In the genomic region with DNA sequence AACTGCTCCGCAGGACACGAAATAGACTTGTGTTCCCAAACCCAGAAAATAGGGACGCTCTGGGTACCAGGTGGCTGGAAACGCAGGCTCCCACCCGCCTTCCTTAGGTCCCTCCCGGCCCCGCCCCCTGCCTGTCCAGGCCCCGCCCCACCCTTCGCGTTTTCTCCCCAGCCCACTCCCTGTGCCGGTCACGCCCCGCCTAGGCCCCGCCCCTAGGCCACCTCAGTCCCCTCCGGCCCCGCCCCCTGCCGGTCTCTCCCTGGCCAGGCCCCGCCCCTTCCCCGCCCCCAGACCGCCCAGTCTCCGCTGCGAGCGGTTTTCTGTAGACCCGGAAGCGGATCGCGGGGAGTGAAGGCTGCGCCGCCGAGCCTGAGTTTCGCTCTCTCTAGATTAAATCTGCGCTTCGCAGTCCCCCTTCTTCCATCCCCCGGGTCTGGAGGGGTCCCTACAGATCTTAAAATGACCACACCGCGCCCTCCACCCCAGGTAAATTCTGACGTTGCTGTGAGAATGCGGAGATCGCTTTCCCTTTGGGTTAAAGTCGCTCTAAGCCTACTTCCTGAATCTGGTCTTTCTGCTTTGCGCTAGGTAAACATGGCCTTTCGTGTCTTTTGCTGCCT, we compare ENCODE assay signal across 8 cellular contexts. TPM values are rescaled to one million over a fixed set of nuclear protein-coding genes. Genes with fewer than 3 reads are reported as not detected.
DNase-seq lines count a peak whose midpoint lies in the region; ATAC-seq, FAIRE-seq and TF ChIP-seq lines count a peak whose summit lies in the region.

No MANE protein-coding gene starts in this region.

- TF ChIP-seq CTCF in AG09309 (IDR thresholded peaks at IDR 0.05; ENCODE audit: control insufficient read depth, insufficient read depth, low read depth, low read length, missing control alignments) (no peak), H1 (IDR thresholded peaks at IDR 0.05; ENCODE audit: control extremely low read depth in 1 of 3, insufficient read depth in 1 of 3, low read depth in 1 of 3, low read length in 3 of 3) (no peak)

- FAIRE-seq in H1 (lab: Jason Lieb, UNC): no peak

- 1% methylated on average over 20 of the region's 42 CpGs; no CpG with 5 or more reads in 1 of the 2 experiments for WGBS in H1 (ENCODE audit: extremely low coverage in 1 of 2, insufficient coverage in 1 of 2, insufficient read length in 1 of 2, insufficient replicate concordance in 2 of 2, low coverage in 1 of 2, low lambda C conversion rate in 2 of 2, missing lambda C conversion rate in 1 of 2), 2 experiments

- H2BK12ac ChIP-seq in H1 (ENCODE audit: low read depth, low read length): no peak overlapping the region

- no peak overlapping the region for H3K14ac ChIP-seq in H1 (ENCODE audit: insufficient read length)

- no peak overlapping the region for H2AK5ac ChIP-seq in H1 (ENCODE audit: low read depth, low read length)

- TF ChIP-seq RAD21 in H1 (IDR thresholded peaks at IDR 0.05 in 1 of 2, conservative IDR thresholded peaks at IDR 0.05 in 1 of 2; ENCODE audit: low read depth in 2 of 2, low read length in 2 of 2): no peak

- peaks cover 0 to 4% (median 2%) of the 10 kb centered on the region in 4 experiments; a peak in 2 of 7 replicates for H3K4me1 ChIP-seq in H1 (replicated peaks in 1 of 4; ENCODE audit: control insufficient read depth in 3 of 4, insufficient read depth in 4 of 4, low read length in 3 of 4)

- H3K27ac ChIP-seq in H1 (ENCODE audit: low read depth, low read length): no peak overlapping the region

- no peak overlapping the region for H2BK20ac ChIP-seq in H1 (ENCODE audit: low read length)

- ATAC-seq in GM21737 (IDR thresholded peaks at IDR 0.05; ENCODE audit: unreplicated experiment) (peak; percentile 55), GM18519 (IDR thresholded peaks at IDR 0.05; ENCODE audit: low FRiP score, unreplicated experiment) (no peak)

- H2BK120ac ChIP-seq in H1 (replicated peaks; ENCODE audit: low read depth, low read length): no peak overlapping the region

- peak overlapping the region; percentile 76 to 77 for H3K4me2 ChIP-seq in H1 (ENCODE audit: insufficient read depth in 1 of 2, low read depth in 2 of 2, low read length in 2 of 2)

- DNase-seq in AG09309 (ENCODE audit: low read depth) (peak; percentile 54), NCI-H226 (peak; percentile 70), H1 (ENCODE audit: low read depth in 1 of 2, low spot score in 2 of 2) (peak; percentile 84 to 98), medulla oblongata (ENCODE audit: extremely low spot score) (peak; percentile 96)
- DNase-seq in activated CD8-positive, alpha-beta memory T cell treated with anti-CD3 and anti-CD28 coated beads for 48 hours (ENCODE audit: low read depth in 2 of 3, low spot score in 2 of 3): peak; percentile 71 to 95 (median 79)
- DNase-seq in stimulated activated CD4-positive, alpha-beta T cell treated with anti-CD3 and anti-CD28 coated beads, Interleukin-4, amount 100 ng/mL, for 48 hours (ENCODE audit: low read depth in 2 of 2): peak; percentile 96 to 99

- peaks cover 0 to 2% (median 2%) of the 10 kb centered on the region in 4 experiments; a peak in 3 of 7 replicates for H3K27me3 ChIP-seq in H1 (replicated peaks in 1 of 4; ENCODE audit: control insufficient read depth in 3 of 4, extremely low read depth in 1 of 4, insufficient read depth in 3 of 4, low read length in 3 of 4)

- TF ChIP-seq POLR2A in H1 (IDR thresholded peaks at IDR 0.05; ENCODE audit: control extremely low read depth in 1 of 2, low read depth in 2 of 2, low read length in 2 of 2): peak in 1 of 2 experiments; percentile 52; a peak in 1 of 3 replicates

- POLR2A ChIA-PET in H1 (lab: Charles Lee; ENCODE audit: partially characterized antibody): no interaction called here

- peak overlapping the region; percentile 40 for H4K91ac ChIP-seq in H1 (replicated peaks; ENCODE audit: insufficient read length, low read length)

- peak overlapping the region; percentile 94; the same call in 1 of the 2 replicates for H4K8ac ChIP-seq in H1 (ENCODE audit: extremely low read depth, insufficient read depth, low read length)

- peaks cover 3 to 7% of the 10 kb centered on the region in 2 experiments; a peak in 3 of 4 replicates for H3K9me3 ChIP-seq in H1 (ENCODE audit: insufficient read depth in 2 of 2, low read depth in 1 of 2, low read length in 1 of 2)

- peak overlapping the region in 3 of 4 experiments; percentile 72 to 88 (median 76); a peak in 6 of 7 replicates for H3K9ac ChIP-seq in H1 (replicated peaks in 1 of 4; ENCODE audit: extremely low read depth in 1 of 4, low read depth in 3 of 4, low read length in 3 of 4)

- H2BK5ac ChIP-seq in H1 (ENCODE audit: low read depth, low read length): no peak overlapping the region

- peak overlapping the region; percentile 61; the same call in 1 of the 2 replicates for H2AFZ ChIP-seq in H1 (ENCODE audit: low read length)

- H3K79me2 ChIP-seq in H1 (ENCODE audit: control insufficient read depth in 1 of 2, insufficient read depth in 2 of 2, low read length in 2 of 2): no peaks in the 10 kb centered on the region

- H2BK15ac ChIP-seq in H1 (ENCODE audit: low read length): no peak overlapping the region

- H4K5ac ChIP-seq in H1 (ENCODE audit: insufficient read length, low read depth, low read length): no peak overlapping the region

- no peak overlapping the region for H3K23ac ChIP-seq in H1 (ENCODE audit: insufficient read length)

- H3K23me2 ChIP-seq in H1 (ENCODE audit: low read depth, low read length): peaks cover 6% of the 10 kb centered on the region; the same call in 1 of the 2 replicates

- peak overlapping the region; percentile 34 for H3K56ac ChIP-seq in H1 (replicated peaks; ENCODE audit: insufficient read length, low read depth, low read length)

- H3K4ac ChIP-seq in H1 (replicated peaks; ENCODE audit: insufficient read length, low read depth, low read length): no peak overlapping the region

- peaks cover 0 to 2% of the 10 kb centered on the region in 2 experiments for H4K20me1 ChIP-seq in H1 (replicated peaks in 1 of 2; ENCODE audit: control insufficient read depth in 1 of 2, insufficient read depth in 2 of 2, low read length in 2 of 2)

- TF ChIP-seq EP300 in H1 (IDR thresholded peaks at IDR 0.05; ENCODE audit: borderline replicate concordance in 1 of 2, low read depth in 2 of 2, low read length in 2 of 2): no peak

- H3K36me3 ChIP-seq in H1 (ENCODE audit: control insufficient read depth in 2 of 4, insufficient read depth in 4 of 4, low read length in 3 of 4): 0 out of 8 replicates have a peak, but pooled peaks cover 0 to 6% (median 0%) of the 10 kb centered on the region in 4 experiments

- peak overlapping the region; percentile 76 for H3K4me3 ChIP-seq in AG09309 (ENCODE audit: control insufficient read depth, low read depth, low read length)
- H3K4me3 ChIP-seq in H1 (ENCODE audit: extremely low read depth in 1 of 4, insufficient read depth in 2 of 4, low read depth in 3 of 4, low read length in 4 of 4): peak overlapping the region; percentile 93 to 98 (median 96)

- H3K79me1 ChIP-seq in H1 (ENCODE audit: low read depth, low read length): no peaks in the 10 kb centered on the region

- CTCF ChIA-PET in H1 (lab: Charles Lee; ENCODE audit: partially characterized antibody): interaction anchor here (0.6 kb wide), 1 partner anchor 710 kb away, joined by 4 read pairs; no protein-coding TSS in a partner anchor

- peak overlapping the region; percentile 32; the same call in 1 of the 2 replicates for H3K18ac ChIP-seq in H1 (ENCODE audit: extremely low read depth, low read length)

TF ChIP-seq in H1, 55 proteins besides CTCF, POLR2A, EP300 and RAD21 (continues in another document):
- TF ChIP-seq ASH2L (IDR thresholded peaks at IDR 0.05; ENCODE audit: low read length): peak; percentile 76
- no peak for TF ChIP-seq NRF1 (IDR thresholded peaks at IDR 0.05; ENCODE audit: low read depth, low read length)
- peak; percentile 60; the same call in 1 of the 2 replicates for TF ChIP-seq PHF8 (conservative IDR thresholded peaks at IDR 0.05; ENCODE audit: low read depth, low read length)
- peak; percentile 89 for TF ChIP-seq TCF12 (IDR thresholded peaks at IDR 0.05; ENCODE audit: low read depth, low read length)
- TF ChIP-seq KDM4A (IDR thresholded peaks at IDR 0.05; ENCODE audit: low read depth, low read length, severe bottlenecking): peak; percentile 65
- TF ChIP-seq TAF1 (IDR thresholded peaks at IDR 0.05; ENCODE audit: low read depth, low read length): peak; percentile 72
- no peak for TF ChIP-seq SIN3A (conservative IDR thresholded peaks at IDR 0.05 in 1 of 2, IDR thresholded peaks at IDR 0.05 in 1 of 2; ENCODE audit: low read depth in 1 of 2, low read length in 2 of 2)

RNA-seq across cellular contexts. Expression of gene ZNF665, which starts 3.7 kb away (rescaled TPM):
- total RNA-seq in H1 (2021; fragmentation: NEBNext Ultra II Directional; extraction: Animal tissue kit (Norgen Biotek cat#: 25700)): 3.7 and 6.4 TPM in 2 replicates
- polyA plus RNA-seq in H1 (2011; rRNA removed): 2.4 and 2.8 TPM in 2 replicates
- 5.4 TPM for polyA plus RNA-seq in H1 (2011; cell fraction: cytosol; rRNA removed)
- polyA plus RNA-seq in H1 (2011; cell fraction: nucleus; rRNA removed): 3.1 TPM
- 2.7 to 3.8 TPM (median 3.3 TPM) in 4 replicates for polyA plus RNA-seq in H1 (2012, experiment 1 of 2)
- polyA plus RNA-seq in H1 (2012, experiment 2 of 2): 2.7 TPM
- 3.2 TPM for polyA plus RNA-seq in H1 (2013, experiment 1 of 2)
- 2.6 TPM for polyA plus RNA-seq in H1 (2013, experiment 2 of 2)
- 8.4 and 11.7 TPM in 2 replicates for polyA minus RNA-seq in H1 (2011; rRNA and poly(A)+ RNA removed)
- polyA minus RNA-seq in H1 (2011; cell fraction: cytosol; rRNA and poly(A)+ RNA removed): 1.9 TPM
- polyA minus RNA-seq in H1 (2011; cell fraction: nucleus; rRNA and poly(A)+ RNA removed): 9.1 TPM

RNA-seq across cellular contexts. Expression of gene ZNF347, which starts 38.0 kb away (rescaled TPM):
- total RNA-seq in H1 (2021; fragmentation: NEBNext Ultra II Directional; extraction: Animal tissue kit (Norgen Biotek cat#: 25700)): 14.6 and 15.0 TPM in 2 replicates
- 1.4 and 3.0 TPM in 2 replicates for polyA plus RNA-seq in H1 (2011; rRNA removed)
- 3.8 TPM for polyA plus RNA-seq in H1 (2011; cell fraction: cytosol; rRNA removed)
- polyA plus RNA-seq in H1 (2011; cell fraction: nucleus; rRNA removed): 3.2 TPM
- 4.8 to 8.2 TPM (median 5.7 TPM) in 4 replicates for polyA plus RNA-seq in H1 (2012, experiment 1 of 2)
- polyA plus RNA-seq in H1 (2012, experiment 2 of 2): 0.87 TPM
- polyA plus RNA-seq in H1 (2013, experiment 1 of 2): 6.7 TPM
- polyA plus RNA-seq in H1 (2013, experiment 2 of 2): 6.7 TPM
- polyA minus RNA-seq in H1 (2011; rRNA and poly(A)+ RNA removed): 11.1 and 20.3 TPM in 2 replicates
- polyA minus RNA-seq in H1 (2011; cell fraction: cytosol; rRNA and poly(A)+ RNA removed): 8.5 TPM
- 25.2 TPM for polyA minus RNA-seq in H1 (2011; cell fraction: nucleus; rRNA and poly(A)+ RNA removed)

RNA-seq across cellular contexts. Expression of gene ZNF677, which starts 57.8 kb away (rescaled TPM):
- 28.0 and 29.6 TPM in 2 replicates for total RNA-seq in H1 (2021; fragmentation: NEBNext Ultra II Directional; extraction: Animal tissue kit (Norgen Biotek cat#: 25700))
- 26.6 and 37.0 TPM in 2 replicates for polyA plus RNA-seq in H1 (2011; rRNA removed)
- 52.3 TPM for polyA plus RNA-seq in H1 (2011; cell fraction: cytosol; rRNA removed)
- polyA plus RNA-seq in H1 (2011; cell fraction: nucleus; rRNA removed): 14.2 TPM
- 39.3 to 57.5 TPM (median 42.9 TPM) in 4 replicates for polyA plus RNA-seq in H1 (2012, experiment 1 of 2)
- polyA plus RNA-seq in H1 (2012, experiment 2 of 2): 13.2 TPM
- polyA plus RNA-seq in H1 (2013, experiment 1 of 2): 33.3 TPM
- polyA plus RNA-seq in H1 (2013, experiment 2 of 2): 32.0 TPM
- 48.2 and 57.7 TPM in 2 replicates for polyA minus RNA-seq in H1 (2011; rRNA and poly(A)+ RNA removed)
- 43.6 TPM for polyA minus RNA-seq in H1 (2011; cell fraction: cytosol; rRNA and poly(A)+ RNA removed)
- 44.1 TPM for polyA minus RNA-seq in H1 (2011; cell fraction: nucleus; rRNA and poly(A)+ RNA removed)
